ENCODE assay signal across 25 cellular contexts in genomic region chr1:231553320-231553719, GRCh38.
"Had no signal": no experiment of that assay in that cellular context is flagged by ENCODE, and none has a peak within 500 bp of the region (broad histone marks: within the 10 kb centered on the region; RNA-seq: fewer than 3 reads in every experiment).

No MANE protein-coding gene starts in this region.

- H3K9me3 ChIP-seq: esophagus squamous epithelium, lower lobe of right lung, ovary, psoas muscle, sigmoid colon, testis, tibial artery, upper lobe of left lung had no signal

- H3K4me3 ChIP-seq: esophagus squamous epithelium, lower lobe of right lung, ovary, psoas muscle, sigmoid colon, testis, tibial artery, upper lobe of left lung had no signal

- H3K4me1 ChIP-seq: testis had no signal

- H3K36me3 ChIP-seq: ovary, sigmoid colon, upper lobe of left lung had no signal

- DNase-seq: effector memory CD4-positive, alpha-beta T cell; erythroblast; esophagus squamous epithelium; foreskin melanocyte; hypothalamus; immature natural killer cell; islet precursor cell; kidney glomerular epithelial cell; left colon; left ventricle myocardium superior; lower lobe of right lung; natural killer cell; occipital lobe; ovary; posterior cingulate gyrus; psoas muscle; right cardiac atrium; sigmoid colon; stimulated activated CD4-positive, alpha-beta T cell treated with anti-CD3 and anti-CD28 coated beads, Interleukin-4, amount 100 ng/mL, for 4 hours; stimulated activated naive CD8-positive, alpha-beta T cell treated with anti-CD3 and anti-CD28 coated beads, Interleukin-15, Interleukin-2, amounts not matched to agents 100 U/mL and 50 U/mL, for 24 hours; substantia nigra; testis; tibial artery; upper lobe of left lung had no signal

- H3K27me3 ChIP-seq: esophagus squamous epithelium, ovary, sigmoid colon, testis, tibial artery, upper lobe of left lung had no signal

- H3K27ac ChIP-seq: esophagus squamous epithelium, lower lobe of right lung, ovary, psoas muscle, sigmoid colon, testis, tibial artery, upper lobe of left lung had no signal

- ATAC-seq: left colon; left ventricle myocardium superior; lower lobe of right lung; natural killer cell; psoas muscle; right cardiac atrium; stimulated activated memory B cell treated with anti-CD40 and anti-IgM and Interleukin-4, amounts not matched to agents 10 μg/mL and 1 μg/mL and 100 μg/mL, for 72 hours; stimulated activated naive CD8-positive, alpha-beta T cell treated with anti-CD3 and anti-CD28 coated beads, Interleukin-15, Interleukin-2, amounts not matched to agents 100 U/mL and 50 U/mL, for 24 hours had no signal
